Comparison of ENCODE assay signal across 23 cellular contexts in genomic region chr6:169661357-169661756, GRCh38. TPM values are rescaled to one million over a fixed set of nuclear protein-coding genes. Genes with fewer than 3 reads are reported as not detected.
DNase-seq lines count a peak whose midpoint lies in the region; ATAC-seq and TF ChIP-seq lines count a peak whose summit lies in the region.
"Had no signal": no experiment of that assay in that cellular context is flagged by ENCODE, and none has a peak within 500 bp of the region (broad histone marks: within the 10 kb centered on the region; RNA-seq: fewer than 3 reads in every experiment).

No MANE protein-coding gene starts in this region.

- DNase-seq in H7 (peak; percentile 22), esophagus muscularis mucosa (ENCODE audit: extremely low spot score) (peak; percentile 39), upper lobe of right lung (peak; percentile 52), superior temporal gyrus (ENCODE audit: extremely low spot score) (no peak), medulla oblongata (ENCODE audit: extremely low spot score) (no peak), NOMO-1 treated with dmso at 0.1 percent for 144 hours (lab: John Stamatoyannopoulos, UW; ENCODE audit: unreplicated experiment) (no peak)
- DNase-seq: 8988T; ACHN; BE2C; C1 segment of cervical spinal cord; CD4-positive, alpha-beta memory T cell; CD4-positive, CD25-positive, alpha-beta regulatory T cell; CD8-positive, alpha-beta memory T cell; COR-L47; DMS 273 treated with DMSO at 0.1 percent for 48 hours; DMS153; DMS53; DMS79; DND-41; EL; GDM1 had no signal

- no peak overlapping the region for H3K27ac ChIP-seq in esophagus muscularis mucosa (replicated peaks in 1 of 4)
- H3K27ac ChIP-seq in upper lobe of right lung: no peak overlapping the region
- H3K27ac ChIP-seq: BLaER1 had no signal

- no peaks in the 10 kb centered on the region for H3K9me3 ChIP-seq in esophagus muscularis mucosa
- no peaks in the 10 kb centered on the region for H3K9me3 ChIP-seq in upper lobe of right lung
- H3K9me3 ChIP-seq: BE2C, BLaER1 had no signal

- TF ChIP-seq EP300 in esophagus muscularis mucosa (IDR thresholded peaks at IDR 0.05): no peak

- intact Hi-C loops in esophagus muscularis mucosa (cut with DNase I) (no loop called here), upper lobe of right lung (cut with DNase I) (no loop called here)

- 100% methylated on average over 7 of the region's 9 CpGs for WGBS in esophagus muscularis mucosa

- H3K36me3 ChIP-seq in H7 (replicated peaks; ENCODE audit: control insufficient read depth, insufficient read depth, low read length) (peaks cover 23% of the 10 kb centered on the region), esophagus muscularis mucosa (peaks cover 9 to 90% (median 59%) of the 10 kb centered on the region in 4 donors), upper lobe of right lung (peaks cover 9% of the 10 kb centered on the region)

- ATAC-seq in upper lobe of right lung: no peak
- ATAC-seq: GM12878 had no signal

- H3K27me3 ChIP-seq in H7 (ENCODE audit: control insufficient read depth, insufficient read depth, low read length) (no peaks in the 10 kb centered on the region), esophagus muscularis mucosa (no peaks in the 10 kb centered on the region), upper lobe of right lung (no peaks in the 10 kb centered on the region)
- H3K27me3 ChIP-seq: BE2C, BLaER1 had no signal

- no peaks in the 10 kb centered on the region for H3K4me1 ChIP-seq in esophagus muscularis mucosa
- no peaks in the 10 kb centered on the region for H3K4me1 ChIP-seq in upper lobe of right lung
- H3K4me1 ChIP-seq: BE2C had no signal

- TF ChIP-seq POLR2A in esophagus muscularis mucosa (IDR thresholded peaks at IDR 0.05; ENCODE audit: low read depth): no peak

- H3K4me3 ChIP-seq in H7 (ENCODE audit: insufficient read depth, low read depth, low read length) (no peak overlapping the region), esophagus muscularis mucosa (no peak overlapping the region), upper lobe of right lung (no peak overlapping the region)
- H3K4me3 ChIP-seq: BLaER1, GM12878 had no signal

- no peak for TF ChIP-seq CTCF in esophagus muscularis mucosa (IDR thresholded peaks at IDR 0.05)
- no peak for TF ChIP-seq CTCF in upper lobe of right lung (IDR thresholded peaks at IDR 0.05)

RNA-seq across cellular contexts. Expression of gene WDR27, which starts 40.5 kb away (rescaled TPM):
- 45.4 and 64.0 TPM in 2 replicates for total RNA-seq in H7 (2014; rRNA removed; shearing (Covaris generic))
- total RNA-seq in esophagus muscularis mucosa (10 to 100 TPM in 3 of 4 donors, 1 to 10 TPM in 1; 9.3 to 18.4 (median 14.4) TPM), upper lobe of right lung (39.0 TPM)

RNA-seq across cellular contexts. Expression of gene C6orf120, which starts 40.6 kb away (rescaled TPM):
- total RNA-seq in H7 (2014; rRNA removed; shearing (Covaris generic)): 34.0 and 34.8 TPM in 2 replicates
- 10 to 100 TPM; 25.3 to 35.6 (median 31.2) TPM for total RNA-seq in esophagus muscularis mucosa
- total RNA-seq in upper lobe of right lung: 22.0 TPM

Comparison
In these comparisons a context has a peak if more than half of its experiments do, and no peak if none do; other contexts are left out.
1. DNase-seq: peak in H7 (single experiment), esophagus muscularis mucosa (single experiment) and upper lobe of right lung (single experiment); none in superior temporal gyrus (single experiment), medulla oblongata (single experiment) and NOMO-1 treated with dmso at 0.1 percent for 144 hours (single experiment).